Comparison of ENCODE assay signal across 18 cellular contexts in genomic region chr1:212124891-212125582, GRCh38.
DNase-seq lines count a peak whose midpoint lies in the region; ATAC-seq, FAIRE-seq and TF ChIP-seq lines count a peak whose summit lies in the region.
"Had no signal": no experiment of that assay in that cellular context is flagged by ENCODE, and none has a peak within 500 bp of the region (broad histone marks: within the 10 kb centered on the region; RNA-seq: fewer than 3 reads in every experiment).

No MANE protein-coding gene starts in this region.

- no peak for TF ChIP-seq POLR2A in endothelial cell of umbilical vein (IDR thresholded peaks at IDR 0.05; ENCODE audit: low read depth, low read length)

- H3K4me2 ChIP-seq in endothelial cell of umbilical vein (ENCODE audit: insufficient read depth, low read length) = no peak overlapping the region

- H3K27ac ChIP-seq in endothelial cell of umbilical vein (ENCODE audit: insufficient read depth, low read depth, low read length) = no peak overlapping the region
- peak overlapping the region; percentile 55 to 62 for H3K27ac ChIP-seq in small intestine (ENCODE audit: low read depth in 1 of 2, low read length in 1 of 2)
- H3K27ac ChIP-seq: coronary artery, vagina had no signal

- ATAC-seq in HG02642 (IDR thresholded peaks at IDR 0.05; ENCODE audit: poor library complexity, unreplicated experiment) (no peak), GM18498 (IDR thresholded peaks at IDR 0.05; ENCODE audit: unreplicated experiment) (no peak)
- ATAC-seq: activated naive CD8-positive, alpha-beta T cell treated with anti-CD3 and anti-CD28 coated beads, Interleukin-2, amount 50 U/mL, for 24 hours had no signal

- intact Hi-C loops in endothelial cell of umbilical vein (cut with micrococcal nuclease) = no loop called here

- H3K36me3 ChIP-seq in endothelial cell of umbilical vein (ENCODE audit: control insufficient read depth in 2 of 2, extremely low read depth in 1 of 2, insufficient read depth in 2 of 2, low read length in 2 of 2) (no peaks in the 10 kb centered on the region), small intestine (ENCODE audit: control insufficient read depth in 2 of 2, insufficient read depth in 2 of 2, low read length in 2 of 2) (no peaks in the 10 kb centered on the region)
- H3K36me3 ChIP-seq: vagina had no signal

- no peaks in the 10 kb centered on the region for H4K20me1 ChIP-seq in endothelial cell of umbilical vein (replicated peaks; ENCODE audit: control insufficient read depth, extremely low read depth, insufficient read depth, low read length)

- H3K9me3 Mint-ChIP-seq in activated naive CD4-positive, alpha-beta T cell treated with anti-CD3 and anti-CD28 coated beads, Interleukin-2, amount 10 ng/mL, durations not matched to agents 7 days and 5 days = no peaks in the 10 kb centered on the region
- H3K9me3 Mint-ChIP-seq: activated naive CD8-positive, alpha-beta T cell treated with anti-CD3 and anti-CD28 coated beads, Interleukin-2, amount 50 U/mL, for 24 hours; nephron had no signal

- dilution Hi-C loops in endothelial cell of umbilical vein (cut with MboI; ENCODE audit: extremely low pct_ligation_motif_present, low sequenced_read_pairs) = no loop called here

- POLR2A ChIA-PET in endothelial cell of umbilical vein (lab: Charles Lee) = no interaction called here

- H3K4me3 ChIP-seq in endothelial cell of umbilical vein (replicated peaks in 1 of 3; ENCODE audit: insufficient read depth in 1 of 3, low read depth in 1 of 3, low read length in 3 of 3) (no peak overlapping the region), small intestine (ENCODE audit: low read depth in 1 of 2, low read length in 2 of 2) (no peak overlapping the region)
- H3K4me3 ChIP-seq: coronary artery, vagina had no signal

- peaks cover 25% of the 10 kb centered on the region for H3K36me3 Mint-ChIP-seq in activated naive CD4-positive, alpha-beta T cell treated with anti-CD3 and anti-CD28 coated beads, Interleukin-2, amount 10 ng/mL, durations not matched to agents 7 days and 5 days

- BruUV-seq in endothelial cell of umbilical vein (replicated peaks; lab: Mats Ljungman, UMichigan) = no TSS peak

- H3K27me3 Mint-ChIP-seq in activated naive CD4-positive, alpha-beta T cell treated with anti-CD3 and anti-CD28 coated beads, Interleukin-2, amount 10 ng/mL, durations not matched to agents 7 days and 5 days = no peaks in the 10 kb centered on the region
- H3K27me3 Mint-ChIP-seq: activated naive CD8-positive, alpha-beta T cell treated with anti-CD3 and anti-CD28 coated beads, Interleukin-2, amount 50 U/mL, for 24 hours had no signal

- peaks cover 12% of the 10 kb centered on the region for H3K4me1 Mint-ChIP-seq in activated naive CD4-positive, alpha-beta T cell treated with anti-CD3 and anti-CD28 coated beads, Interleukin-2, amount 10 ng/mL, durations not matched to agents 7 days and 5 days
- H3K4me1 Mint-ChIP-seq: nephron had no signal

- H3K27ac Mint-ChIP-seq in activated naive CD4-positive, alpha-beta T cell treated with anti-CD3 and anti-CD28 coated beads, Interleukin-2, amount 10 ng/mL, durations not matched to agents 7 days and 5 days = no peak overlapping the region
- H3K27ac Mint-ChIP-seq: activated naive CD8-positive, alpha-beta T cell treated with anti-CD3 and anti-CD28 coated beads, Interleukin-2, amount 50 U/mL, for 24 hours; nephron had no signal

- H2AFZ ChIP-seq in endothelial cell of umbilical vein (ENCODE audit: low read depth, low read length) = no peak overlapping the region

- CTCF ChIA-PET in activated naive CD4-positive, alpha-beta T cell treated with anti-CD3 and anti-CD28 coated beads, Interleukin-2, amount 10 ng/mL, durations not matched to agents 7 days and 5 days (lab: Charles Lee) = no interaction called here
- CTCF ChIA-PET in endothelial cell of umbilical vein (lab: Charles Lee) = interaction anchor here (0.6 kb wide), 1 partner anchor 391 kb away, joined by 3 read pairs; no protein-coding TSS in a partner anchor

- H3K9me1 ChIP-seq in endothelial cell of umbilical vein (replicated peaks; ENCODE audit: control insufficient read depth, extremely low read depth, insufficient read depth, low read length) = no peaks in the 10 kb centered on the region

- no peak overlapping the region for H3K9ac ChIP-seq in endothelial cell of umbilical vein (replicated peaks; ENCODE audit: extremely low read depth, insufficient read depth, low read length)

- no peaks in the 10 kb centered on the region for H3K79me2 ChIP-seq in endothelial cell of umbilical vein (ENCODE audit: control insufficient read depth, insufficient read depth, low read length)

- H3K27me3 ChIP-seq in endothelial cell of umbilical vein (ENCODE audit: control insufficient read depth in 2 of 2, insufficient read depth in 2 of 2, low read length in 2 of 2) (no peaks in the 10 kb centered on the region), small intestine (ENCODE audit: control insufficient read depth in 2 of 2, insufficient read depth in 2 of 2, low read length in 2 of 2) (no peaks in the 10 kb centered on the region)
- H3K27me3 ChIP-seq: vagina had no signal

- H3K9me3 ChIP-seq in endothelial cell of umbilical vein (replicated peaks; ENCODE audit: control insufficient read depth, insufficient read depth, low read length) (no peaks in the 10 kb centered on the region), small intestine (ENCODE audit: control insufficient read depth, low read depth) (no peaks in the 10 kb centered on the region)
- H3K9me3 ChIP-seq: vagina had no signal

- no peak for TF ChIP-seq CTCF in endothelial cell of umbilical vein (IDR thresholded peaks at IDR 0.05; ENCODE audit: extremely low read depth in 1 of 2, insufficient read depth in 1 of 2, low read depth in 1 of 2, low read length in 2 of 2)

- H3K4me1 ChIP-seq in endothelial cell of umbilical vein (ENCODE audit: control insufficient read depth, extremely low read depth, insufficient read depth, low read length) = no peaks in the 10 kb centered on the region
- H3K4me1 ChIP-seq in small intestine (ENCODE audit: control insufficient read depth in 2 of 2, insufficient read depth in 1 of 2, low read depth in 1 of 2, low read length in 1 of 2) = peaks cover 0 to 5% of the 10 kb centered on the region in 2 donors
- H3K4me1 ChIP-seq: vagina had no signal

- H3K4me3 Mint-ChIP-seq in activated naive CD4-positive, alpha-beta T cell treated with anti-CD3 and anti-CD28 coated beads, Interleukin-2, amount 10 ng/mL, durations not matched to agents 7 days and 5 days = no peak overlapping the region
- H3K4me3 Mint-ChIP-seq: activated naive CD8-positive, alpha-beta T cell treated with anti-CD3 and anti-CD28 coated beads, Interleukin-2, amount 50 U/mL, for 24 hours; nephron had no signal

- WGBS in small intestine, 3 donors = 25 to 57% (median 39%) methylated on average over 7 of the region's 7 CpGs

- FAIRE-seq in endothelial cell of umbilical vein (lab: Jason Lieb, UNC) (peak; percentile 47), small intestine (lab: Jason Lieb, UNC) (no peak)
- FAIRE-seq: GM12891, H1, islet of Langerhans had no signal

- DNase-seq in activated naive CD4-positive, alpha-beta T cell treated with anti-CD3 and anti-CD28 coated beads, Interleukin-2, amount 10 ng/mL, durations not matched to agents 7 days and 5 days = peak; percentile 48
- DNase-seq in activated naive CD4-positive, alpha-beta T cell treated with anti-CD3 and anti-CD28 coated beads, Interleukin-2, amount 50 U/mL, for 16 hours = no peak
- DNase-seq in NOMO-1 treated with dmso at 0.1 percent for 144 hours (lab: John Stamatoyannopoulos, UW; ENCODE audit: unreplicated experiment) (peak; percentile 62), endothelial cell of umbilical vein (ENCODE audit: low read depth, low spot score) (no peak), small intestine (peak; percentile 90), AG08396 (ENCODE audit: low spot score) (no peak)
- DNase-seq: activated naive CD8-positive, alpha-beta T cell treated with anti-CD3 and anti-CD28 coated beads, Interleukin-2, amount 50 U/mL, for 24 hours; DMS79; NCI-H82; SW 1271 had no signal

TF ChIP-seq in endothelial cell of umbilical vein, 7 proteins besides CTCF, POLR2A, EP300 and RAD21:
- no peak for TF ChIP-seq GATA2 (IDR thresholded peaks at IDR 0.05; ENCODE audit: insufficient read depth, insufficient read length, low read depth, low read length)

Comparison
In these comparisons a context has a peak if more than half of its experiments do, and no peak if none do; other contexts are left out.
1. DNase-seq: peak in activated naive CD4-positive, alpha-beta T cell treated with anti-CD3 and anti-CD28 coated beads, Interleukin-2, amount 10 ng/mL, durations not matched to agents 7 days and 5 days (single experiment), NOMO-1 treated with dmso at 0.1 percent for 144 hours (single experiment) and small intestine (single experiment); none in activated naive CD4-positive, alpha-beta T cell treated with anti-CD3 and anti-CD28 coated beads, Interleukin-2, amount 50 U/mL, for 16 hours (single experiment), endothelial cell of umbilical vein (single experiment) and AG08396 (single experiment).